6 cellular contexts compared by ENCODE assay signal in genomic region chr14:77415403-77416030, GRCh38. TPM values are rescaled to one million over a fixed set of nuclear protein-coding genes. Genes with fewer than 3 reads are reported as not detected.
"Had no signal": no experiment of that assay in that cellular context is flagged by ENCODE, and none has a peak within 500 bp of the region (broad histone marks: within the 10 kb centered on the region; RNA-seq: fewer than 3 reads in every experiment).

No MANE protein-coding gene starts in this region.

RNA-seq across cellular contexts. Expression of gene NOXRED1, which starts 7.8 kb away (rescaled TPM):
- total RNA-seq: epithelial cell of proximal tubule, esophagus mucosa, esophagus squamous epithelium, gastrocnemius medialis, gastroesophageal sphincter had no signal
- polyA plus RNA-seq: heart left ventricle had no signal
